Comparison of ENCODE assay signal across 1 cellular context in genomic region chr16:2266887-2267286, GRCh38.
TF ChIP-seq lines count a peak whose summit lies in the region.

No MANE protein-coding gene starts in this region.

TF ChIP-seq in H1, 55 proteins besides CTCF, POLR2A, EP300 and RAD21:
- TF ChIP-seq SIN3A (conservative IDR thresholded peaks at IDR 0.05 in 1 of 2, IDR thresholded peaks at IDR 0.05 in 1 of 2; ENCODE audit: low read depth in 1 of 2, low read length in 2 of 2), result 0 out of 4 replicates have a peak, but pooled peaks of 1 of the 2 experiments have one; percentile 29
